19 cellular contexts compared by ENCODE assay signal in genomic region chr20:61303217-61303616, GRCh38. TPM values are rescaled to one million over a fixed set of nuclear protein-coding genes. Genes with fewer than 3 reads are reported as not detected.
"Had no signal": no experiment of that assay in that cellular context is flagged by ENCODE, and none has a peak within 500 bp of the region (broad histone marks: within the 10 kb centered on the region; RNA-seq: fewer than 3 reads in every experiment).

No MANE protein-coding gene starts in this region.

- H3K4me2 ChIP-seq: PC-9 had no signal

- H2AFZ ChIP-seq: PC-9 had no signal

- H3K4me1 ChIP-seq: SJCRH30 had no signal

- ATAC-seq: SK-N-SH treated with all-trans-retinoic acid at 6 μM for 48 hours had no signal

- H3K9me3 ChIP-seq: MG63, SJCRH30 had no signal

- DNase-seq: Karpas-422, KG1, MG63, NCI-H1092, NCI-H146, NCI-H1694 treated with DMSO at 0.1 percent for 48 hours, NCI-H1930, NCI-H2081, NCI-H2107, NCI-H2227 treated with DMSO at 0.1 percent for 48 hours, NCI-H524 treated with DMSO at 0.1 percent for 48 hours, NCI-H774, OCI-M1, PC-9, SHP77 treated with DMSO at 0.1 percent for 48 hours, SJCRH30 had no signal

- H3K36me3 ChIP-seq: MG63, SJCRH30 had no signal

- H3K4me3 ChIP-seq: MG63, PC-9, SJCRH30 had no signal

- H3K27ac ChIP-seq: HL-60, PC-9, SJCRH30 had no signal

RNA-seq across cellular contexts. Expression of gene CDH4, which starts 51.2 kb away (rescaled TPM):
- total RNA-seq: NCI-H460, PC-9 had no signal
